Comparison of ENCODE assay signal across 13 cellular contexts in the genomic region with DNA sequence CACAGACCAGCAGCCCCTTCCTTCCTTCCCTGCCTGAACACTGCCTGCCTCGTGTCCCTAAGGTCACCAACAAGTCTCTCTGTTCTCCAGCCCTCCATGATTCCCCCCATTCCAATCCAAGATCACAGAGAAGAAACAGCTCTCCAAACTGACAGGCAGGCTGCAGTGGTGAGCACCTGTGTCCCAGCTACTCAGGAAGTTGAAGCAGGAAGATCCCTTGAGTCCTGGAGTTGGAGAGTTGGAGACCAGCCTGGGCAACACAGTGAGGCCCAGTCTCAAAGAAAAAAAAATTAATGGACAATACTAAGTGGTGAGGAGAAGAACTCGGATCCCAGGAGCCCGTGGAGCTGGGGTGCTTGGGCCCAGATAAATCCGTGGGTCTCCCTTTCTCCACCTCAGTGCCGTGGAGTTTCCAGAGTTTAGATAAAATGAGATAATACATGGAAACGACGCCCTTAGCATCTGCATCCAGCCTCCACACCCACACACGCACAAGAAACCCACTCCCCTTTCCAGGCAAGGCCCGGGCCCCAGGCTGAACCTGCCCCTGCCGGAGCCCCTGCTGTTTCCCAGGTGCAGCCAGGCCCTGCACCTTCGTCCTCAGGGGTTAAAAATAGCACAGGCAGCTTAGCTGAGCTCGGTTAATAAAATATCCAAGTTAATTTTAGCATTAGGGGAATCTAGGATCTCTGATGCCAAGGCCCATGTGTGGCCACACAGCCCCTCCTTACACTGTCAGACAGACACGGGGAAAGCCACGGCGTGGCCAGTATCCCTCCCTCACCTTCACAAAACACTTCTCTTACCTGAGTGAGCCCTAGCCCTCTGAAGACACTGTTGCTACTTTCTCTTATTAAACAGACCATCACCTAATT. TPM values are rescaled to one million over a fixed set of nuclear protein-coding genes. Genes with fewer than 3 reads are reported as not detected.
A peak's percentile ranks its signal among the peaks of the same experiment; 100 is the strongest.
DNase-seq lines count a peak whose midpoint lies in the region; ATAC-seq, FAIRE-seq and TF ChIP-seq lines count a peak whose summit lies in the region.
"Had no signal": no experiment of that assay in that cellular context is flagged by ENCODE, and none has a peak within 500 bp of the region (broad histone marks: within the 10 kb centered on the region; RNA-seq: fewer than 3 reads in every experiment).

No MANE protein-coding gene starts in this region.

- POLR2A ChIA-PET in H1 (lab: Charles Lee; ENCODE audit: partially characterized antibody), result no interaction called here

- H3K23me2 ChIP-seq in H1 (ENCODE audit: low read depth, low read length), result peaks cover 17% of the 10 kb centered on the region

- in situ Hi-C loops in GM13977 (cut with MboI; ENCODE audit: low pct_unique_long_range_greater_than_20kb, low sequenced_read_pairs, unreplicated experiment), result no loop called here

- 78% methylated on average over 13 of the region's 15 CpGs; no CpG with 5 or more reads in 1 of the 2 experiments for WGBS in H1 (ENCODE audit: extremely low coverage in 1 of 2, insufficient coverage in 1 of 2, insufficient read length in 1 of 2, insufficient replicate concordance in 2 of 2, low coverage in 1 of 2, low lambda C conversion rate in 2 of 2, missing lambda C conversion rate in 1 of 2), 2 experiments

- peaks cover 11 to 81% (median 48%) of the 10 kb centered on the region in 4 donors for H3K4me1 Mint-ChIP-seq in CD4-positive, CD25-positive, alpha-beta regulatory T cell
- peaks cover 73% of the 10 kb centered on the region for H3K4me1 Mint-ChIP-seq in neural progenitor cell

- H3K79me1 ChIP-seq in H1 (ENCODE audit: low read depth, low read length), result peaks cover 20% of the 10 kb centered on the region

- peak overlapping the region; percentile 46; the same call in 1 of the 2 replicates for H2BK15ac ChIP-seq in H1 (ENCODE audit: low read length)

- peak overlapping the region; percentile 97 for H3K4me3 ChIP-seq in CD4-positive, CD25-positive, alpha-beta regulatory T cell (ENCODE audit: low read depth, low read length)
- H3K4me3 ChIP-seq in H1 (ENCODE audit: extremely low read depth in 1 of 4, insufficient read depth in 2 of 4, low read depth in 3 of 4, low read length in 4 of 4), result no peak overlapping the region
- no peak overlapping the region for H3K4me3 ChIP-seq in neural progenitor cell

- H3K56ac ChIP-seq in H1 (replicated peaks; ENCODE audit: insufficient read length, low read depth, low read length), result peak overlapping the region; percentile 56

- TF ChIP-seq CTCF in H1 (IDR thresholded peaks at IDR 0.05; ENCODE audit: control extremely low read depth in 1 of 3, insufficient read depth in 1 of 3, low read depth in 1 of 3, low read length in 3 of 3) (no peak), neural progenitor cell (IDR thresholded peaks at IDR 0.05) (no peak), GM13977 (IDR thresholded peaks at IDR 0.05; ENCODE audit: extremely low read depth, insufficient read depth, missing control alignments) (no peak)

- peaks cover 2 to 11% of the 10 kb centered on the region in 2 experiments for H4K20me1 ChIP-seq in H1 (replicated peaks in 1 of 2; ENCODE audit: control insufficient read depth in 1 of 2, insufficient read depth in 2 of 2, low read length in 2 of 2)
- H4K20me1 ChIP-seq in neural progenitor cell (ENCODE audit: low read depth), result peaks cover 27% of the 10 kb centered on the region

- peak overlapping the region; percentile 4; the same call in 1 of the 2 replicates for H2AK5ac ChIP-seq in H1 (ENCODE audit: low read depth, low read length)

- CTCF ChIA-PET in H1 (lab: Charles Lee; ENCODE audit: partially characterized antibody), result interaction anchor here (0.8 to 1.5 kb wide), 3 partner anchors 13 to 224 kb away, joined by 3 read pairs; no protein-coding TSS in a partner anchor

- peak overlapping the region; percentile 97; the same call in 1 of the 2 replicates for H2BK12ac ChIP-seq in H1 (ENCODE audit: low read depth, low read length)

- no peak overlapping the region for H4K5ac ChIP-seq in H1 (ENCODE audit: insufficient read length, low read depth, low read length)

- no peak overlapping the region for H4K91ac ChIP-seq in H1 (replicated peaks; ENCODE audit: insufficient read length, low read length)

- H3K4me2 ChIP-seq in H1 (ENCODE audit: insufficient read depth in 1 of 2, low read depth in 2 of 2, low read length in 2 of 2) (no peak overlapping the region), neural progenitor cell (no peak overlapping the region)

- peaks cover 84% of the 10 kb centered on the region for H3K4me1 ChIP-seq in CD4-positive, CD25-positive, alpha-beta regulatory T cell (ENCODE audit: control insufficient read depth, insufficient read depth, low read length, poor library complexity, severe bottlenecking)
- H3K4me1 ChIP-seq in H1 (replicated peaks in 1 of 4; ENCODE audit: control insufficient read depth in 3 of 4, insufficient read depth in 4 of 4, low read length in 3 of 4), result peaks cover 12 to 35% (median 25%) of the 10 kb centered on the region in 4 experiments
- H3K4me1 ChIP-seq in neural progenitor cell, result peaks cover 26% of the 10 kb centered on the region

- H3K27me3 ChIP-seq in CD4-positive, CD25-positive, alpha-beta regulatory T cell (ENCODE audit: control insufficient read depth, insufficient read depth, low read length), result no peaks in the 10 kb centered on the region
- H3K27me3 ChIP-seq in H1 (replicated peaks in 1 of 4; ENCODE audit: control insufficient read depth in 3 of 4, extremely low read depth in 1 of 4, insufficient read depth in 3 of 4, low read length in 3 of 4), result peaks cover 0 to 13% (median 10%) of the 10 kb centered on the region in 4 experiments; a peak in 5 of 7 replicates
- peaks cover 44% of the 10 kb centered on the region for H3K27me3 ChIP-seq in neural progenitor cell
- H3K27me3 ChIP-seq: suprapubic skin had no signal

- H3K23ac ChIP-seq in H1 (ENCODE audit: insufficient read length), result no peak overlapping the region

- H3K27ac ChIP-seq in CD4-positive, CD25-positive, alpha-beta regulatory T cell (ENCODE audit: insufficient read depth, low read length, poor library complexity, severe bottlenecking), result peak overlapping the region; percentile 88
- H3K27ac ChIP-seq in KOPT-K1 (ENCODE audit: low read depth, low read length, poor library complexity, severe bottlenecking), result peak overlapping the region; percentile 78
- no peak overlapping the region for H3K27ac ChIP-seq in H1 (ENCODE audit: low read depth, low read length)
- H3K27ac ChIP-seq in neural progenitor cell, result no peak overlapping the region

- no peak for TF ChIP-seq EP300 in H1 (IDR thresholded peaks at IDR 0.05; ENCODE audit: borderline replicate concordance in 1 of 2, low read depth in 2 of 2, low read length in 2 of 2)

- H4K8ac ChIP-seq in H1 (ENCODE audit: extremely low read depth, insufficient read depth, low read length), result no peak overlapping the region

- H2BK5ac ChIP-seq in H1 (ENCODE audit: low read depth, low read length), result peak overlapping the region; percentile 75

- no peaks in the 10 kb centered on the region for H3K27me3 Mint-ChIP-seq in CD4-positive, CD25-positive, alpha-beta regulatory T cell
- peaks cover 8% of the 10 kb centered on the region for H3K27me3 Mint-ChIP-seq in neural progenitor cell (ENCODE audit: insufficient read depth, low read depth)

- no peak for DNase-seq in CD4-positive, CD25-positive, alpha-beta regulatory T cell
- DNase-seq in H1 (ENCODE audit: low read depth in 1 of 2, low spot score in 2 of 2) (no peak), neural progenitor cell (ENCODE audit: low spot score) (no peak), GM13977 (ENCODE audit: low spot score) (no peak), medulla oblongata (ENCODE audit: extremely low spot score) (no peak)
- DNase-seq: activated CD4-positive, CD25-positive, alpha-beta regulatory T cell treated with anti-CD3 and anti-CD28 coated beads, Interleukin-2, amount 50 U/mL, for 72 hours; DMS53; small intestine had no signal

- peak overlapping the region; percentile 19 for H3K18ac ChIP-seq in H1 (ENCODE audit: extremely low read depth, low read length)

- H3K9ac ChIP-seq in H1 (replicated peaks in 1 of 4; ENCODE audit: extremely low read depth in 1 of 4, low read depth in 3 of 4, low read length in 3 of 4) (peak overlapping the region in 1 of 4 experiments; percentile 26; a peak in 1 of 7 replicates), neural progenitor cell (no peak overlapping the region)

- peaks cover 0 to 8% (median 0%) of the 10 kb centered on the region in 7 donors for H3K9me3 Mint-ChIP-seq in CD4-positive, CD25-positive, alpha-beta regulatory T cell
- no peaks in the 10 kb centered on the region for H3K9me3 Mint-ChIP-seq in neural progenitor cell

- H2BK120ac ChIP-seq in H1 (replicated peaks; ENCODE audit: low read depth, low read length), result no peak overlapping the region

- H3K27ac Mint-ChIP-seq in CD4-positive, CD25-positive, alpha-beta regulatory T cell, result peak overlapping the region; percentile 93 to 99 (median 99)
- H3K27ac Mint-ChIP-seq in neural progenitor cell, result peak overlapping the region; percentile 88

- no peaks in the 10 kb centered on the region for H3K9me3 ChIP-seq in CD4-positive, CD25-positive, alpha-beta regulatory T cell (ENCODE audit: control insufficient read depth in 2 of 2, low read length in 2 of 2)
- H3K9me3 ChIP-seq in KOPT-K1 (ENCODE audit: insufficient read depth, low read length, poor library complexity, severe bottlenecking) (peaks cover 6% of the 10 kb centered on the region), H1 (ENCODE audit: insufficient read depth in 2 of 2, low read depth in 1 of 2, low read length in 1 of 2) (no peaks in the 10 kb centered on the region), neural progenitor cell (ENCODE audit: low read depth) (no peaks in the 10 kb centered on the region)
- H3K9me3 ChIP-seq: suprapubic skin had no signal

- H3K14ac ChIP-seq in H1 (ENCODE audit: insufficient read length), result no peak overlapping the region

- H3K79me2 ChIP-seq in H1 (ENCODE audit: control insufficient read depth in 1 of 2, insufficient read depth in 2 of 2, low read length in 2 of 2) (peaks cover 0 to 61% of the 10 kb centered on the region in 2 experiments; a peak in 3 of 4 replicates), neural progenitor cell (ENCODE audit: low read depth) (no peaks in the 10 kb centered on the region)

- H2BK20ac ChIP-seq in H1 (ENCODE audit: low read length), result 0 out of 2 replicates have a peak overlapping the region, but pooled peaks have one; percentile 48

- TF ChIP-seq POLR2A in H1 (IDR thresholded peaks at IDR 0.05; ENCODE audit: control extremely low read depth in 1 of 2, low read depth in 2 of 2, low read length in 2 of 2), result no peak

- H3K36me3 ChIP-seq in CD4-positive, CD25-positive, alpha-beta regulatory T cell (ENCODE audit: control insufficient read depth, insufficient read depth, low read length), result peaks cover 38% of the 10 kb centered on the region
- H3K36me3 ChIP-seq in KOPT-K1 (ENCODE audit: insufficient read depth, low read length), result no peaks in the 10 kb centered on the region
- no peaks in the 10 kb centered on the region for H3K36me3 ChIP-seq in H1 (ENCODE audit: control insufficient read depth in 2 of 4, insufficient read depth in 4 of 4, low read length in 3 of 4)
- H3K36me3 ChIP-seq in neural progenitor cell, result no peaks in the 10 kb centered on the region
- H3K36me3 ChIP-seq: suprapubic skin had no signal

- peaks cover 4% of the 10 kb centered on the region for H3F3A ChIP-seq in neural progenitor cell (ENCODE audit: low read depth)

- H3K4me3 Mint-ChIP-seq in CD4-positive, CD25-positive, alpha-beta regulatory T cell, result peak overlapping the region; percentile 97 to 100 (median 99)
- peak overlapping the region; percentile 48 for H3K4me3 Mint-ChIP-seq in neural progenitor cell

- no peak for TF ChIP-seq RAD21 in H1 (IDR thresholded peaks at IDR 0.05 in 1 of 2, conservative IDR thresholded peaks at IDR 0.05 in 1 of 2; ENCODE audit: low read depth in 2 of 2, low read length in 2 of 2)

- no peak for ATAC-seq in CD4-positive, CD25-positive, alpha-beta regulatory T cell (ENCODE audit: low read depth in 2 of 2)
- ATAC-seq in HG03045 (IDR thresholded peaks at IDR 0.05; ENCODE audit: unreplicated experiment), result no peak
- ATAC-seq in HG03025 (IDR thresholded peaks at IDR 0.05; ENCODE audit: low FRiP score, unreplicated experiment), result no peak

- peak overlapping the region; percentile 57 for H3K4ac ChIP-seq in H1 (replicated peaks; ENCODE audit: insufficient read length, low read depth, low read length)

- H3K36me3 Mint-ChIP-seq in CD4-positive, CD25-positive, alpha-beta regulatory T cell, result peaks cover 49% of the 10 kb centered on the region
- peaks cover 4% of the 10 kb centered on the region for H3K36me3 Mint-ChIP-seq in neural progenitor cell

- H2AFZ ChIP-seq in H1 (ENCODE audit: low read length), result no peak overlapping the region
- H2AFZ ChIP-seq in neural progenitor cell (replicated peaks), result no peak overlapping the region

- FAIRE-seq in H1 (lab: Jason Lieb, UNC), result no peak
- FAIRE-seq: small intestine had no signal

RNA-seq across cellular contexts. Expression of a gene that starts 4.7 kb away (rescaled TPM):
- total RNA-seq in CD4-positive, CD25-positive, alpha-beta regulatory T cell, result 265 TPM
- polyA plus RNA-seq in CD4-positive, CD25-positive, alpha-beta regulatory T cell, result 100 to 1,000 TPM in 1 of 4 donors, 10 to 100 TPM in 3; 93.8 to 116 (median 99.6) TPM
- 21.9 TPM in 2 replicates for total RNA-seq in H1 (2021; fragmentation: NEBNext Ultra II Directional; extraction: Animal tissue kit (Norgen Biotek cat#: 25700))
- 7.5 and 11.0 TPM in 2 replicates for polyA plus RNA-seq in H1 (2011; rRNA removed)
- polyA plus RNA-seq in H1 (2011; cell fraction: cytosol; rRNA removed), result 12.9 TPM
- polyA plus RNA-seq in H1 (2011; cell fraction: nucleus; rRNA removed), result 15.0 TPM
- polyA plus RNA-seq in H1 (2012, experiment 1 of 2), result 11.8 to 14.5 TPM (median 13.4 TPM) in 4 replicates
- polyA plus RNA-seq in H1 (2012, experiment 2 of 2), result 7.7 TPM
- 11.2 TPM for polyA plus RNA-seq in H1 (2013, experiment 1 of 2)
- polyA plus RNA-seq in H1 (2013, experiment 2 of 2), result 11.4 TPM
- polyA minus RNA-seq in H1 (2011; rRNA and poly(A)+ RNA removed), result 10.6 and 10.8 TPM in 2 replicates
- polyA minus RNA-seq in H1 (2011; cell fraction: cytosol; rRNA and poly(A)+ RNA removed), result 11.4 TPM
- 6.9 TPM for polyA minus RNA-seq in H1 (2011; cell fraction: nucleus; rRNA and poly(A)+ RNA removed)
- 2.9 and 6.0 TPM in 2 replicates for total RNA-seq in neural progenitor cell (ENCODE audit: low replicate concordance)

RNA-seq across cellular contexts. Expression of a gene that starts 51.3 kb away (rescaled TPM):
- not detected for total RNA-seq in CD4-positive, CD25-positive, alpha-beta regulatory T cell
- under 1 TPM in 2 of 4 donors, not detected in 2; 0.22 to 0.86 TPM for polyA plus RNA-seq in CD4-positive, CD25-positive, alpha-beta regulatory T cell
- total RNA-seq in H1 (2021; fragmentation: NEBNext Ultra II Directional; extraction: Animal tissue kit (Norgen Biotek cat#: 25700)), result not detected in 2 replicates
- not detected in 2 replicates for polyA plus RNA-seq in H1 (2011; rRNA removed)
- not detected for polyA plus RNA-seq in H1 (2011; cell fraction: cytosol; rRNA removed)
- not detected for polyA plus RNA-seq in H1 (2011; cell fraction: nucleus; rRNA removed)
- not detected in 4 replicates for polyA plus RNA-seq in H1 (2012, experiment 1 of 2)
- polyA plus RNA-seq in H1 (2012, experiment 2 of 2), result not detected
- polyA plus RNA-seq in H1 (2013, experiment 1 of 2), result not detected
- not detected for polyA plus RNA-seq in H1 (2013, experiment 2 of 2)
- polyA minus RNA-seq in H1 (2011; rRNA and poly(A)+ RNA removed), result not detected in 2 replicates
- polyA minus RNA-seq in H1 (2011; cell fraction: cytosol; rRNA and poly(A)+ RNA removed), result not detected
- not detected for polyA minus RNA-seq in H1 (2011; cell fraction: nucleus; rRNA and poly(A)+ RNA removed)
- not detected in 2 replicates for total RNA-seq in neural progenitor cell (ENCODE audit: low replicate concordance)
- total RNA-seq: cerebellum, suprapubic skin had no signal
- polyA plus RNA-seq: small intestine had no signal

Comparison
In these comparisons a context has a peak if more than half of its experiments do, and no peak if none do; other contexts are left out.
1. H3K27ac ChIP-seq: peak in CD4-positive, CD25-positive, alpha-beta regulatory T cell (single experiment) and KOPT-K1 (single experiment); none in H1 (single experiment) and neural progenitor cell (single experiment).
2. RNA of a gene that starts 4.7 kb away (total RNA-seq): 265 TPM in CD4-positive, CD25-positive, alpha-beta regulatory T cell (single experiment); 21.9 TPM in H1 and 2.9 to 6.0 TPM in neural progenitor cell; every median in the first group is over 10 times any median in the second.